ENCODE assay signal across 8 cellular contexts in the genomic region with DNA sequence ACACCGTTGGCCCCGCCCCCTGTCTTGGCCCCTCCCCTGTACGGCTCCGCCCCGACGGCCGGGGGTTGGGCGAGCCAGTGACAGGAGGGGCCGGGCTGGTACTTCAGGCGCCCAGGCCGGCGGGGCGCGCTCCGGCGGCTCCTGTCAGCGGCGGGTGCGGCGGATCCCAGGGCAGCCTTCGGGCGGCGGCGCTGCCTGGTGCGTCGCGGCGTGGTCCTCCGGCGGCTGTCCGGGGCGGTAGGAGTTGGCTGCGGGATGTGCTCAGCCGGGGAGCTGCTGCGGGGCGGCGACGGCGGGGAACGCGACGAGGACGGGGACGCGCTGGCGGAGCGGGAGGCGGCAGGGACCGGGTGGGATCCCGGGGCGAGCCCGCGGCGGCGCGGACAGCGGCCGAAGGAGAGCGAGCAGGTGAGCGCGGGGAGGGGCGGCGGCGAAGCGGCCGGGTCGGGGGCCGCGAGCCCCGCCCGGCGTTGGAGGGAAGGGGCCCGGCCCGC. TPM values are rescaled to one million over a fixed set of nuclear protein-coding genes. Genes with fewer than 3 reads are reported as not detected.
DNase-seq lines count a peak whose midpoint lies in the region; ATAC-seq lines count a peak whose summit lies in the region.

A gene (plus strand): TSS at position 129 of the 494 bp plus-strand sequence. CDS start 127 bp downstream, at position 256.

- DNase-seq in AML-193 (lab: John Stamatoyannopoulos, UW) (peak; percentile 58 to 73), NCI-H774 (lab: John Stamatoyannopoulos, UW) (peak; percentile 37), mesenteric fat pad (ENCODE audit: low spot score) (peak; percentile 96)
- DNase-seq in activated CD8-positive, alpha-beta memory T cell treated with anti-CD3 and anti-CD28 coated beads for 24 hours = peak; percentile 99
- DNase-seq in effector memory CD8-positive, alpha-beta T cell = peak; percentile 87 to 91 (median 89)
- DNase-seq in stimulated activated CD8-positive, alpha-beta memory T cell treated with anti-CD3 and anti-CD28 coated beads, Interleukin-15, amount 100 ng/mL, for 4 hours (ENCODE audit: low read depth in 2 of 2) = peak; percentile 79 to 85

- peak within 1 kb of the TSS; percentile 89 to 90 for H3K4me3 Mint-ChIP-seq in effector memory CD8-positive, alpha-beta T cell

- peak within 1 kb of the TSS; percentile 88 to 90 for H3K27ac Mint-ChIP-seq in effector memory CD8-positive, alpha-beta T cell

- H3K4me1 Mint-ChIP-seq in effector memory CD8-positive, alpha-beta T cell (ENCODE audit: low read depth in 2 of 2) = peaks cover 9 to 13% of the 10 kb centered on the region in 2 donors

- peaks cover 3% of the 10 kb centered on the region for H3K36me3 Mint-ChIP-seq in effector memory CD8-positive, alpha-beta T cell (ENCODE audit: insufficient read depth)

- no peaks in the 10 kb centered on the region for H3K9me3 Mint-ChIP-seq in effector memory CD8-positive, alpha-beta T cell

- ATAC-seq in GM18909 (IDR thresholded peaks at IDR 0.05; ENCODE audit: poor library complexity, unreplicated experiment) = peak; percentile 95
- peak; percentile 91 for ATAC-seq in HG03139 (IDR thresholded peaks at IDR 0.05; ENCODE audit: unreplicated experiment)
- peak; percentile 87 for ATAC-seq in effector memory CD8-positive, alpha-beta T cell (replicated peaks)

- no peaks in the 10 kb centered on the region for H3K27me3 Mint-ChIP-seq in effector memory CD8-positive, alpha-beta T cell

RNA-seq across cellular contexts. Expression of the gene that starts here (rescaled TPM):
- 23.2 TPM for total RNA-seq in mesenteric fat pad

Comparison
In these comparisons a context has a peak if more than half of its experiments do, and no peak if none do; other contexts are left out.
1. Peak in every context shown above with its lines: DNase-seq and ATAC-seq.
2. DNase-seq: peak in every context shown above with its lines; median percentile 99 in activated CD8-positive, alpha-beta memory T cell treated with anti-CD3 and anti-CD28 coated beads for 24 hours; 96 in mesenteric fat pad; 89 in effector memory CD8-positive, alpha-beta T cell; 82 in stimulated activated CD8-positive, alpha-beta memory T cell treated with anti-CD3 and anti-CD28 coated beads, Interleukin-15, amount 100 ng/mL, for 4 hours; 66 in AML-193; 37 in NCI-H774.